8 cellular contexts compared by ENCODE assay signal in genomic region chr13:49792550-49793324, GRCh38. TPM values are rescaled to one million over a fixed set of nuclear protein-coding genes. Genes with fewer than 3 reads are reported as not detected.
DNase-seq lines count a peak whose midpoint lies in the region; ATAC-seq and TF ChIP-seq lines count a peak whose summit lies in the region.

Gene KPNA3 (minus strand): TSS chr13:49792682. CDS start chr13:49792506, 176 bp downstream.

- intact Hi-C loops in testis (cut with DNase I; ENCODE audit: low total_unique reads) = no loop called here

- peaks cover 8 to 13% of the 10 kb centered on the region in 2 donors for H3K36me3 Mint-ChIP-seq in activated naive CD4-positive, alpha-beta T cell treated with anti-CD3 and anti-CD28 coated beads, Interleukin-2, amount 50 U/mL, for 72 hours

- WGBS in testis, 2 donors = 0% methylated on average over 5 to 58 of the region's 71 CpGs

- DNase-seq in GM12864 (ENCODE audit: low read depth) (peak; percentile 85), NCI-H1092 treated with DMSO at 0.1 percent for 48 hours (lab: John Stamatoyannopoulos, UW) (peak; percentile 96), SKM-1 (lab: John Stamatoyannopoulos, UW; ENCODE audit: unreplicated experiment) (peak; percentile 90), glomerular endothelial cell (ENCODE audit: extremely low read depth, low read depth, low spot score) (peak; percentile 64), omental fat pad (ENCODE audit: low spot score) (peak; percentile 66), testis (peak; percentile 97)
- peak; percentile 89 for DNase-seq in activated naive CD4-positive, alpha-beta T cell treated with anti-CD3 and anti-CD28 coated beads, Interleukin-2, amount 50 U/mL, for 72 hours (ENCODE audit: low spot score in 2 of 2)

- ATAC-seq in HG02623 (IDR thresholded peaks at IDR 0.05; ENCODE audit: unreplicated experiment) (peak; percentile 90), omental fat pad (ENCODE audit: low FRiP score) (peak; percentile 95)
- peak; percentile 93 for ATAC-seq in activated naive CD4-positive, alpha-beta T cell treated with anti-CD3 and anti-CD28 coated beads, Interleukin-2, amount 50 U/mL, for 72 hours

- H3K27ac Mint-ChIP-seq in activated naive CD4-positive, alpha-beta T cell treated with anti-CD3 and anti-CD28 coated beads, Interleukin-2, amount 50 U/mL, for 72 hours = peak within 1 kb of the TSS; percentile 90 to 94

- H3K27ac ChIP-seq in testis = peak within 1 kb of the TSS; percentile 73 to 97

- peak within 1 kb of the TSS; percentile 94 for H3K4me3 ChIP-seq in GM12864 (ENCODE audit: low read depth, low read length)
- H3K4me3 ChIP-seq in testis = peak within 1 kb of the TSS; percentile 91 to 94

- H3K4me1 ChIP-seq in testis = peaks cover 4% of the 10 kb centered on the region

- H3K36me3 ChIP-seq in testis (ENCODE audit: low read depth, missing control alignments) = no peaks in the 10 kb centered on the region

- TF ChIP-seq POLR2A in testis (IDR thresholded peaks at IDR 0.05) = no peak

- H3K9me3 ChIP-seq in testis = no peaks in the 10 kb centered on the region

- H3K9me3 Mint-ChIP-seq in activated naive CD4-positive, alpha-beta T cell treated with anti-CD3 and anti-CD28 coated beads, Interleukin-2, amount 50 U/mL, for 72 hours = no peaks in the 10 kb centered on the region

- H3K27me3 ChIP-seq in testis = no peaks in the 10 kb centered on the region

- TF ChIP-seq CTCF in GM12864 (IDR thresholded peaks at IDR 0.05; ENCODE audit: low read depth, low read length, missing control alignments) (peak; percentile 3), omental fat pad (IDR thresholded peaks at IDR 0.05) (no peak), testis (IDR thresholded peaks at IDR 0.05) (peak in 2 of 3 experiments; percentile 1 to 18)

RNA-seq across cellular contexts. Expression of gene KPNA3, which starts in this region (rescaled TPM):
- 10 to 100 TPM; 33.0 to 36.3 TPM for total RNA-seq in activated naive CD4-positive, alpha-beta T cell treated with anti-CD3 and anti-CD28 coated beads, Interleukin-2, amount 50 U/mL, for 72 hours
- total RNA-seq in glomerular endothelial cell = 36.7 and 42.7 TPM in 2 replicates
- 10 to 100 TPM; 25.1 to 31.8 (median 27.6) TPM for total RNA-seq in omental fat pad
- total RNA-seq in testis = 10 to 100 TPM; 39.4 to 51.3 TPM
- 46.5 TPM for polyA plus RNA-seq in testis (ENCODE audit: insufficient read depth, low read depth, low replicate concordance)

Comparison
In these comparisons a context has a peak if more than half of its experiments do, and no peak if none do; other contexts are left out.
1. Peak in every context shown above with its lines: DNase-seq, ATAC-seq, H3K4me3 ChIP-seq and H3K27ac ChIP-seq.
2. CTCF ChIP-seq: peak in GM12864 (single experiment) and testis (2 of 3); none in omental fat pad (0 of 3).